ENCODE assay signal across 28 cellular contexts in genomic region chr11:124693142-124693541, GRCh38. TPM values are rescaled to one million over a fixed set of nuclear protein-coding genes. Genes with fewer than 3 reads are reported as not detected.
"Had no signal": no experiment of that assay in that cellular context is flagged by ENCODE, and none has a peak within 500 bp of the region (broad histone marks: within the 10 kb centered on the region; RNA-seq: fewer than 3 reads in every experiment).

No MANE protein-coding gene starts in this region.

- H3K27ac ChIP-seq: stomach, suprapubic skin, testis, thoracic aorta, thyroid gland, tibial artery, tibial nerve, transverse colon, upper lobe of left lung, upper lobe of right lung, uterus, vagina had no signal

- H3K27me3 ChIP-seq: stomach, suprapubic skin, testis, thyroid gland, tibial artery, tibial nerve, transverse colon, upper lobe of left lung, upper lobe of right lung, uterus, vagina had no signal

- H3K4me3 ChIP-seq: stomach, suprapubic skin, testis, thoracic aorta, thyroid gland, tibial artery, tibial nerve, transverse colon, upper lobe of left lung, upper lobe of right lung, uterus, vagina had no signal

- FAIRE-seq: urothelium cell line had no signal

- H3K4me1 ChIP-seq: stomach, suprapubic skin, testis, thyroid gland, tibial artery, tibial nerve, transverse colon, upper lobe of left lung, upper lobe of right lung, uterus, vagina had no signal

- DNase-seq: stimulated activated CD4-positive, alpha-beta T cell treated with anti-CD3 and anti-CD28 coated beads, Interleukin-2, amount 100 ng/mL, for 48 hours; stimulated activated CD4-positive, alpha-beta T cell treated with anti-CD3 and anti-CD28 coated beads, Interleukin-4, amount 100 ng/mL, for 1 hour; stimulated activated CD4-positive, alpha-beta T cell treated with anti-CD3 and anti-CD28 coated beads, Interleukin-4, amount 100 ng/mL, for 24 hours; stimulated activated CD4-positive, alpha-beta T cell treated with anti-CD3 and anti-CD28 coated beads, Interleukin-4, amount 100 ng/mL, for 4 hours; stimulated activated CD8-positive, alpha-beta memory T cell treated with anti-CD3 and anti-CD28 coated beads, Interleukin-4, amount 100 ng/mL, for 48 hours; stimulated activated naive B cell treated with anti-CD40 and anti-IgM and Interleukin-4, amounts not matched to agents 10 μg/mL and 1 μg/mL and 100 μg/mL, for 72 hours; stimulated activated naive CD4-positive, alpha-beta T cell; stimulated activated naive CD4-positive, alpha-beta T cell treated with Interleukin-2 at 50 U/mL for 16 hours; stimulated activated naive CD8-positive, alpha-beta T cell treated with anti-CD3 and anti-CD28 coated beads, Interleukin-15, amount 100 ng/mL, for 72 hours; stimulated activated naive CD8-positive, alpha-beta T cell treated with anti-CD3 and anti-CD28 coated beads, Interleukin-15, Interleukin-2, amounts not matched to agents 100 U/mL and 50 U/mL, for 24 hours; stomach; substantia nigra; testis; thyroid gland; tibial artery; transverse colon; trophoblast cell; upper lobe of left lung; upper lobe of right lung; uterus had no signal

- H3K36me3 ChIP-seq: stomach, suprapubic skin, thoracic aorta, tibial nerve, transverse colon, upper lobe of left lung, upper lobe of right lung, uterus, vagina had no signal

- ATAC-seq: stimulated activated effector memory CD8-positive, alpha-beta T cell treated with anti-CD3 and anti-CD28 coated beads, Interleukin-12 subunit alpha, Interleukin-12 subunit beta, amount 100 ng/mL, for 72 hours; stimulated activated memory B cell treated with anti-CD40 and anti-IgM and Interleukin-4, amounts not matched to agents 10 μg/mL and 1 μg/mL and 100 μg/mL, for 72 hours; stimulated activated naive B cell treated with anti-CD40 and anti-IgM and Interleukin-4, amounts not matched to agents 10 μg/mL and 1 μg/mL and 100 μg/mL, for 72 hours; stimulated activated naive CD8-positive, alpha-beta T cell treated with anti-CD3 and anti-CD28 coated beads, Interleukin-15, amount 100 ng/mL, for 72 hours; stimulated activated naive CD8-positive, alpha-beta T cell treated with anti-CD3 and anti-CD28 coated beads, Interleukin-15, Interleukin-2, amounts not matched to agents 100 U/mL and 50 U/mL, for 24 hours; upper lobe of right lung had no signal

- H3K9me3 ChIP-seq: stomach, suprapubic skin, testis, thoracic aorta, thyroid gland, tibial artery, tibial nerve, transverse colon, upper lobe of left lung, upper lobe of right lung, uterus, vagina had no signal

RNA-seq across cellular contexts. Expression of gene VSIG2, which starts 58.9 kb away (rescaled TPM):
- total RNA-seq: subcutaneous adipose tissue had no signal
